ENCODE assay signal across 1 cellular context in genomic region chr12:116238570-116239119, GRCh38.
TF ChIP-seq lines count a peak whose summit lies in the region.

No MANE protein-coding gene starts in this region.

TF ChIP-seq in HEK293, 187 proteins besides CTCF, POLR2A, EP300 and RAD21 (continued from another document):
- TF ChIP-seq, protein P1, sequence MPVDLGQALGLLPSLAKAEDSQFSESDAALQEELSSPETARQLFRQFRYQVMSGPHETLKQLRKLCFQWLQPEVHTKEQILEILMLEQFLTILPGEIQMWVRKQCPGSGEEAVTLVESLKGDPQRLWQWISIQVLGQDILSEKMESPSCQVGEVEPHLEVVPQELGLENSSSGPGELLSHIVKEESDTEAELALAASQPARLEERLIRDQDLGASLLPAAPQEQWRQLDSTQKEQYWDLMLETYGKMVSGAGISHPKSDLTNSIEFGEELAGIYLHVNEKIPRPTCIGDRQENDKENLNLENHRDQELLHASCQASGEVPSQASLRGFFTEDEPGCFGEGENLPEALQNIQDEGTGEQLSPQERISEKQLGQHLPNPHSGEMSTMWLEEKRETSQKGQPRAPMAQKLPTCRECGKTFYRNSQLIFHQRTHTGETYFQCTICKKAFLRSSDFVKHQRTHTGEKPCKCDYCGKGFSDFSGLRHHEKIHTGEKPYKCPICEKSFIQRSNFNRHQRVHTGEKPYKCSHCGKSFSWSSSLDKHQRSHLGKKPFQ (tag by site-specific recombination; IDR thresholded peaks at IDR 0.05), result peak; percentile 28; the same call in 1 of the 2 replicates
- TF ChIP-seq ZBTB7A (tag by site-specific recombination; IDR thresholded peaks at IDR 0.05; ENCODE audit: low read depth), result 0 out of 2 replicates have a peak, but pooled peaks have one; percentile 63
